20 cellular contexts compared by ENCODE assay signal in the genomic region with DNA sequence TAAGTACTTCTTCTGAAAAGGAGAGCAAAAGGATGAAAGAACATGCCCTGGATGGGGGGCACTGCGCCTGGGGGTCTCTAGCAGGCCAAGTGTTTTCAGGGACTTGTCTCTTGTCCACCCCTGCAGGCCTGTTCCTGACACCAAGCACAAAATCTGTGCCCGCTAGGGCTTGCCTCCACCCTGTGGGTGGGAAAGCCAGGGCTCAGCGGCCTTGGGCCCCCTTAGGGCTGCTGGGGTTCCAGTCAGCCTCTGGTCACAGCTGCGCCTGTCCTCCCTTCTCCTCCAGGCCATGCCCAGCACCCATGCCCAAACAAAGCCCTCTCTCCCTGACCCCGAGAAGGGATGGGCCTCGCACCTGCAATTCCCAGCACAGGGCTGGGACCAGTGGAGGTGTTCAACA.
DNase-seq lines count a peak whose midpoint lies in the region; ATAC-seq and TF ChIP-seq lines count a peak whose summit lies in the region.
"Had no signal": no experiment of that assay in that cellular context is flagged by ENCODE, and none has a peak within 500 bp of the region (broad histone marks: within the 10 kb centered on the region; RNA-seq: fewer than 3 reads in every experiment).

No MANE protein-coding gene starts in this region.

- intact Hi-C loops in testis (cut with DNase I; ENCODE audit: low total_unique reads) = no loop called here

- no peak overlapping the region for H3K4me3 ChIP-seq in testis
- H3K4me3 ChIP-seq: BLaER1 treated with 17β-estradiol and CSF1 and Interleukin-3, amounts not matched to agents 10 nM and 100 nM; GM23338 had no signal

- H3K27ac ChIP-seq in testis = no peak overlapping the region
- H3K27ac ChIP-seq: 22Rv1; BLaER1 treated with 17β-estradiol and CSF1 and Interleukin-3, amounts not matched to agents 10 nM and 100 nM had no signal

- ATAC-seq in left lobe of liver (no peak), HG02678 (IDR thresholded peaks at IDR 0.05; ENCODE audit: unreplicated experiment) (no peak)
- ATAC-seq: CD8-positive, alpha-beta T cell; GM23338; HCT116; HepG2 had no signal

- no peaks in the 10 kb centered on the region for H3K27me3 ChIP-seq in testis
- H3K27me3 ChIP-seq: BLaER1 treated with 17β-estradiol and CSF1 and Interleukin-3, amounts not matched to agents 10 nM and 100 nM had no signal

- TF ChIP-seq POLR2A in testis (IDR thresholded peaks at IDR 0.05) = no peak

- no peaks in the 10 kb centered on the region for H3K4me1 ChIP-seq in testis

- WGBS in testis, 2 donors = 93 to 96% methylated on average over 3 to 6 of the region's 6 CpGs

- H3K36me3 ChIP-seq in testis (ENCODE audit: low read depth, missing control alignments) = no peaks in the 10 kb centered on the region
- H3K36me3 ChIP-seq: BLaER1 treated with 17β-estradiol and CSF1 and Interleukin-3, amounts not matched to agents 10 nM and 100 nM had no signal

- TF ChIP-seq CTCF in GM13977 (IDR thresholded peaks at IDR 0.05; ENCODE audit: extremely low read depth, insufficient read depth, missing control alignments) (no peak), testis (IDR thresholded peaks at IDR 0.05) (no peak)

- in situ Hi-C loops in GM13977 (cut with MboI; ENCODE audit: low pct_unique_long_range_greater_than_20kb, low sequenced_read_pairs, unreplicated experiment) = no loop called here

- no peaks in the 10 kb centered on the region for H3K9me3 ChIP-seq in testis
- H3K9me3 ChIP-seq: BLaER1 treated with 17β-estradiol and CSF1 and Interleukin-3, amounts not matched to agents 10 nM and 100 nM had no signal

- DNase-seq in activated CD8-positive, alpha-beta memory T cell treated with anti-CD3 and anti-CD28 coated beads for 24 hours = peak; percentile 45
- DNase-seq in activated CD8-positive, alpha-beta memory T cell treated with anti-CD3 and anti-CD28 coated beads, Interleukin-2, amount 50 U/mL, for 4 hours = no peak
- peak; percentile 6 for DNase-seq in GM13977 (ENCODE audit: low spot score)
- DNase-seq in left lobe of liver (ENCODE audit: low spot score) = peak; percentile 37
- DNase-seq in testis = peak; percentile 9
- no peak for DNase-seq in 8988T
- no peak for DNase-seq in T-helper 1 cell
- DNase-seq: Calu3; CD8-positive, alpha-beta T cell; DMS 273 treated with DMSO at 0.1 percent for 48 hours; DMS53; DND-41; EL; HFFc6 had no signal

Comparison
In these comparisons a context has a peak if more than half of its experiments do, and no peak if none do; other contexts are left out.
1. DNase-seq: peak in activated CD8-positive, alpha-beta memory T cell treated with anti-CD3 and anti-CD28 coated beads for 24 hours (single experiment), GM13977 (single experiment), left lobe of liver (single experiment) and testis (single experiment); none in activated CD8-positive, alpha-beta memory T cell treated with anti-CD3 and anti-CD28 coated beads, Interleukin-2, amount 50 U/mL, for 4 hours (single experiment), 8988T (single experiment) and T-helper 1 cell (0 of 5).